ENCODE assay signal across 19 cellular contexts in the genomic region with DNA sequence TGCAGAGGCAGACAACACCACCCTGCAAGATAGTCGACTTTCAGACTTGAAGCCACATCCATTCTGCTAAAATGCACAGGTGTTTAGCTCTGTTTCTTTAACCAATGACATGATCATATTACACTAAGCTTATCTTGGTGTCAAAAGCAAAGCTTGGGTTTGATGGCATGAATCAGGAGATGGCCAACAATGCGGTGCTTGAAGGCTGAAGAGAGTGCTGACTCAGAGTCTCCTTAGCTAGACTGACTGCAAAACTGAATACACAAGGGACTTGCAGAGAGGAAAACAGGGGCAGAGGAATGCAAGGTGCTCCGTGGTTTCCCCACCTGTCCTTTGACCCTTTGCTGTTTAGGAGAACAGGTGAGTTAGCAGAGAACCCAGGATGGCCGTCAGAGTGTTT.
DNase-seq lines count a peak whose midpoint lies in the region; ATAC-seq, FAIRE-seq and TF ChIP-seq lines count a peak whose summit lies in the region.
"Had no signal": no experiment of that assay in that cellular context is flagged by ENCODE, and none has a peak within 500 bp of the region (broad histone marks: within the 10 kb centered on the region; RNA-seq: fewer than 3 reads in every experiment).

No MANE protein-coding gene starts in this region.

- CTCF ChIA-PET in naive thymus-derived CD4-positive, alpha-beta T cell (lab: Charles Lee) = no interaction called here

- no peak overlapping the region for H4K8ac ChIP-seq in mesendoderm (ENCODE audit: low read depth, low read length)

- no peaks in the 10 kb centered on the region; the same call in 2 of the 3 replicates for H3K9me3 Mint-ChIP-seq in GM23338
- peaks cover 0 to 2% (median 0%) of the 10 kb centered on the region in 11 donors for H3K9me3 Mint-ChIP-seq in naive thymus-derived CD4-positive, alpha-beta T cell

- H3K27ac ChIP-seq in GM23338 (ENCODE audit: low read depth) (no peak overlapping the region), mesendoderm (ENCODE audit: low read depth, low read length) (no peak overlapping the region)
- no peak overlapping the region for H3K27ac ChIP-seq in naive thymus-derived CD4-positive, alpha-beta T cell (ENCODE audit: low read depth, low read length)

- no peaks in the 10 kb centered on the region for H3K36me3 Mint-ChIP-seq in GM23338 (ENCODE audit: low read depth)
- no peaks in the 10 kb centered on the region for H3K36me3 Mint-ChIP-seq in naive thymus-derived CD4-positive, alpha-beta T cell

- POLR2A ChIA-PET in naive thymus-derived CD4-positive, alpha-beta T cell (lab: Charles Lee) = no interaction called here

- no peaks in the 10 kb centered on the region for H3K9me2 ChIP-seq in GM23338 (ENCODE audit: insufficient read depth)

- peak overlapping the region; percentile 0; the same call in 1 of the 2 replicates for H2AFZ ChIP-seq in GM23338

- H3K9me3 ChIP-seq in naive thymus-derived CD4-positive, alpha-beta T cell (ENCODE audit: control insufficient read depth in 2 of 3, low read length in 3 of 3) = no peaks in the 10 kb centered on the region

- no peak for TF ChIP-seq POLR2A in H54 (IDR thresholded peaks at IDR 0.05; ENCODE audit: low read depth, low read length)

- H3K36me3 ChIP-seq in GM23338 (ENCODE audit: insufficient read depth) (no peaks in the 10 kb centered on the region), mesendoderm (ENCODE audit: control insufficient read depth, insufficient read depth, low read length) (no peaks in the 10 kb centered on the region)
- no peaks in the 10 kb centered on the region for H3K36me3 ChIP-seq in naive thymus-derived CD4-positive, alpha-beta T cell (ENCODE audit: control insufficient read depth in 2 of 3, insufficient read depth in 3 of 3, low read length in 3 of 3)

- H3K79me2 ChIP-seq in GM23338 (replicated peaks; ENCODE audit: insufficient read depth) (no peaks in the 10 kb centered on the region), mesendoderm (ENCODE audit: control insufficient read depth, insufficient read depth, low read length) (no peaks in the 10 kb centered on the region)

- no peak overlapping the region for H2BK120ac ChIP-seq in mesendoderm (ENCODE audit: low read depth, low read length)

- peaks cover 11% of the 10 kb centered on the region; the same call in 1 of the 2 replicates for H3K4me1 ChIP-seq in GM23338 (ENCODE audit: insufficient read depth)
- no peaks in the 10 kb centered on the region for H3K4me1 ChIP-seq in mesendoderm (ENCODE audit: control insufficient read depth, low read depth, low read length)
- H3K4me1 ChIP-seq in naive thymus-derived CD4-positive, alpha-beta T cell (ENCODE audit: control insufficient read depth in 2 of 2, insufficient read depth in 2 of 2, low read length in 2 of 2) = no peaks in the 10 kb centered on the region

- H4K5ac ChIP-seq in mesendoderm (ENCODE audit: low read length) = no peak overlapping the region

- H3K4me2 ChIP-seq in GM23338 (no peak overlapping the region), mesendoderm (ENCODE audit: low read length) (no peak overlapping the region)

- H3K27ac Mint-ChIP-seq in GM23338 = peak overlapping the region; percentile 38; the same call in 1 of the 2 replicates
- no peak overlapping the region for H3K27ac Mint-ChIP-seq in naive thymus-derived CD4-positive, alpha-beta T cell

- H3K9ac ChIP-seq in mesendoderm (ENCODE audit: low read length) = no peak overlapping the region

- H3K4ac ChIP-seq in mesendoderm (ENCODE audit: low read depth, low read length) = no peak overlapping the region

- no peak for TF ChIP-seq CTCF in GM23338 (conservative IDR thresholded peaks at IDR 0.05; ENCODE audit: low read depth in 2 of 2)

- intact Hi-C loops in naive thymus-derived CD4-positive, alpha-beta T cell (cut with micrococcal nuclease) = no loop called here

- peak; percentile 45 for DNase-seq in GM23338 (ENCODE audit: low spot score)
- DNase-seq in NCI-H1436 treated with DMSO at 0.1 percent for 48 hours (lab: John Stamatoyannopoulos, UW) = peak; percentile 31
- peak; percentile 83 for DNase-seq in RPMI8226
- DNase-seq in mesendoderm = peak; percentile 81
- DNase-seq in H54 (ENCODE audit: insufficient read length, low spot score) = no peak
- no peak for DNase-seq in naive thymus-derived CD4-positive, alpha-beta T cell
- DNase-seq: activated effector memory CD4-positive, alpha-beta T cell treated with anti-CD3 and anti-CD28 coated beads, Interleukin-2, amount 50 U/mL, for 16 hours; HCEC 1CT; left cardiac atrium; MV-4-11; NCI-H2227 treated with DMSO at 0.1 percent for 48 hours; nucleus accumbens; right cardiac atrium; stimulated activated naive CD8-positive, alpha-beta T cell treated with anti-CD3 and anti-CD28 coated beads, Interleukin-15, Interleukin-2, amounts not matched to agents 100 U/mL and 50 U/mL, for 24 hours; T-helper 2 cell; trophoblast cell had no signal

- no peak overlapping the region for H2BK5ac ChIP-seq in mesendoderm (ENCODE audit: low read length)

- peak; percentile 53; the same call in 2 of the 3 replicates for ATAC-seq in GM23338
- ATAC-seq in HG03565 (IDR thresholded peaks at IDR 0.05; ENCODE audit: unreplicated experiment) = no peak
- ATAC-seq in naive thymus-derived CD4-positive, alpha-beta T cell = no peak
- ATAC-seq: activated CD4-positive, CD25-positive, alpha-beta regulatory T cell treated with anti-CD3 and anti-CD28 coated beads, Interleukin-2, amount 50 U/mL, for 24 hours; left cardiac atrium; right cardiac atrium; stimulated activated naive CD8-positive, alpha-beta T cell treated with anti-CD3 and anti-CD28 coated beads, Interleukin-15, Interleukin-2, amounts not matched to agents 100 U/mL and 50 U/mL, for 24 hours had no signal

- no peak overlapping the region for H2BK15ac ChIP-seq in mesendoderm (replicated peaks; ENCODE audit: low read depth)

- no peak overlapping the region for H3K4me3 Mint-ChIP-seq in GM23338
- H3K4me3 Mint-ChIP-seq in naive thymus-derived CD4-positive, alpha-beta T cell = no peak overlapping the region

- no peaks in the 10 kb centered on the region for H3K27me3 ChIP-seq in GM23338 (ENCODE audit: insufficient read depth)
- H3K27me3 ChIP-seq in mesendoderm (ENCODE audit: insufficient read depth, low read length, poor library complexity) = no peaks in the 10 kb centered on the region
- no peaks in the 10 kb centered on the region for H3K27me3 ChIP-seq in naive thymus-derived CD4-positive, alpha-beta T cell (ENCODE audit: control insufficient read depth in 2 of 2, insufficient read depth in 2 of 2, low read length in 2 of 2)

- H3K23ac ChIP-seq in mesendoderm (ENCODE audit: low read length) = no peak overlapping the region

- H3K4me3 ChIP-seq in GM23338 (no peak overlapping the region), mesendoderm (ENCODE audit: low read length) (no peak overlapping the region)
- no peak overlapping the region for H3K4me3 ChIP-seq in naive thymus-derived CD4-positive, alpha-beta T cell (ENCODE audit: low read length)

- WGBS in mesendoderm (ENCODE audit: extremely low coverage, insufficient coverage, low lambda C conversion rate) = no CpG with 5 or more reads among the region's 4 CpGs

- H2AK5ac ChIP-seq in mesendoderm (ENCODE audit: low read length) = no peak overlapping the region

- peaks cover 7% of the 10 kb centered on the region for H3K27me3 Mint-ChIP-seq in GM23338 (ENCODE audit: insufficient read depth, low read depth, poor library complexity)
- peaks cover 0 to 12% (median 4%) of the 10 kb centered on the region in 5 donors for H3K27me3 Mint-ChIP-seq in naive thymus-derived CD4-positive, alpha-beta T cell

- peaks cover 14% of the 10 kb centered on the region; the same call in 2 of the 3 replicates for H3K4me1 Mint-ChIP-seq in GM23338
- H3K4me1 Mint-ChIP-seq in naive thymus-derived CD4-positive, alpha-beta T cell = no peaks in the 10 kb centered on the region

- H3K18ac ChIP-seq in mesendoderm (ENCODE audit: low read length) = no peak overlapping the region

- H3F3A ChIP-seq in GM23338 (replicated peaks; ENCODE audit: low read depth) = no peaks in the 10 kb centered on the region

- H3K79me1 ChIP-seq in mesendoderm (ENCODE audit: low read length) = no peaks in the 10 kb centered on the region

- no peak for FAIRE-seq in H54 (lab: Jason Lieb, UNC)
- FAIRE-seq: GM18507 had no signal

- H3K56ac ChIP-seq in mesendoderm (ENCODE audit: low read length) = no peak overlapping the region

- H4K20me1 ChIP-seq in GM23338 (replicated peaks; ENCODE audit: insufficient read depth) = no peaks in the 10 kb centered on the region

TF ChIP-seq in GM23338, 12 proteins besides CTCF, POLR2A, EP300 and RAD21 (continues in another document):
- no peak for TF ChIP-seq JUNB (IDR thresholded peaks at IDR 0.05; ENCODE audit: unreplicated experiment)

Comparison
In these comparisons a context has a peak if more than half of its experiments do, and no peak if none do; other contexts are left out.
1. DNase-seq: peak in GM23338 (single experiment), NCI-H1436 treated with DMSO at 0.1 percent for 48 hours (single experiment), RPMI8226 (single experiment) and mesendoderm (single experiment); none in H54 (single experiment) and naive thymus-derived CD4-positive, alpha-beta T cell (0 of 9).